17 cellular contexts compared by ENCODE assay signal in the genomic region with DNA sequence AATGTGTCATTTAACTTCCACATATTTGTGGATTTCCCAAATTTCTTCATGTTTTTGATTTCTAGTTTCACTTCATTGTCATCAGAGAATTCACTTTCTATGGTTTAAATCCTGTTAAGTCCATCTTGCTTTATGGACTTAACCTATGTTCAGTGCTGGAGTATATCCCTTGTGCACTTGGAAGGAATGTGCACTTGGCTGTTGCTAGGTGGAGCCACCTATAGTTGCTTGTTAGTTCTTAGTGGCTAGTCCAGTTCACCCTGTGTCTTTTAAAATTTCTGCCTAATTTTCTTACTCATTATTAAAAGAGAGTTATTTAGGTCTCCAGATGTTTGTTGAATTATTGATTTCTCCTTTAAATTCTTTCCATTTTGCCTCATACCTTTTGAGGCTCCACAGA.
"Had no signal": no experiment of that assay in that cellular context is flagged by ENCODE, and none has a peak within 500 bp of the region (broad histone marks: within the 10 kb centered on the region; RNA-seq: fewer than 3 reads in every experiment).

No MANE protein-coding gene starts in this region.

- DNase-seq: activated CD4-positive, alpha-beta memory T cell treated with anti-CD3 and anti-CD28 coated beads, Interleukin-2, amount 10 ng/mL, durations not matched to agents 7 days and 5 days; activated CD4-positive, alpha-beta T cell treated with anti-CD3 and anti-CD28 coated beads for 4 hours; activated naive CD4-positive, alpha-beta T cell treated with anti-CD3 and anti-CD28 coated beads, Interleukin-2, amount 10 ng/mL, durations not matched to agents 7 days and 5 days; activated T-cell treated with anti-CD3 and anti-CD28 coated beads, Interleukin-2, amount 50 U/mL, for 24 hours; dorsolateral prefrontal cortex; kidney; left lung; natural killer cell; posterior cingulate gyrus; stimulated activated CD4-positive, alpha-beta T cell treated with anti-CD3 and anti-CD28 coated beads, Interleukin-15, amount 100 ng/mL, for 24 hours; stimulated activated CD4-positive, alpha-beta T cell treated with anti-CD3 and anti-CD28 coated beads, Interleukin-4, amount 100 ng/mL, for 24 hours; stimulated activated naive CD4-positive, alpha-beta T cell; tibial artery had no signal

- ATAC-seq: left lung, natural killer cell had no signal

- H3K27ac ChIP-seq: dorsolateral prefrontal cortex, left lung, neutrophil, right atrium auricular region, skin epidermis, tibial artery had no signal

- H3K4me1 Mint-ChIP-seq: activated CD4-positive, alpha-beta memory T cell treated with anti-CD3 and anti-CD28 coated beads, Interleukin-2, amount 10 ng/mL, durations not matched to agents 7 days and 5 days; activated naive CD4-positive, alpha-beta T cell treated with anti-CD3 and anti-CD28 coated beads, Interleukin-2, amount 10 ng/mL, durations not matched to agents 7 days and 5 days; memory B cell; natural killer cell had no signal

- H3K4me3 Mint-ChIP-seq: activated CD4-positive, alpha-beta memory T cell treated with anti-CD3 and anti-CD28 coated beads, Interleukin-2, amount 10 ng/mL, durations not matched to agents 7 days and 5 days; activated naive CD4-positive, alpha-beta T cell treated with anti-CD3 and anti-CD28 coated beads, Interleukin-2, amount 10 ng/mL, durations not matched to agents 7 days and 5 days; activated T-cell treated with anti-CD3 and anti-CD28 coated beads, Interleukin-2, amount 50 U/mL, for 24 hours; memory B cell; natural killer cell had no signal

- H3K27me3 Mint-ChIP-seq: activated CD4-positive, alpha-beta memory T cell treated with anti-CD3 and anti-CD28 coated beads, Interleukin-2, amount 10 ng/mL, durations not matched to agents 7 days and 5 days; activated naive CD4-positive, alpha-beta T cell treated with anti-CD3 and anti-CD28 coated beads, Interleukin-2, amount 10 ng/mL, durations not matched to agents 7 days and 5 days; activated T-cell treated with anti-CD3 and anti-CD28 coated beads, Interleukin-2, amount 50 U/mL, for 24 hours; memory B cell had no signal

- H3K36me3 ChIP-seq: left lung, neutrophil, right atrium auricular region, tibial artery had no signal

- H3K9me3 ChIP-seq: left lung, neutrophil, right atrium auricular region, tibial artery had no signal

- H3K27ac Mint-ChIP-seq: activated CD4-positive, alpha-beta memory T cell treated with anti-CD3 and anti-CD28 coated beads, Interleukin-2, amount 10 ng/mL, durations not matched to agents 7 days and 5 days; activated naive CD4-positive, alpha-beta T cell treated with anti-CD3 and anti-CD28 coated beads, Interleukin-2, amount 10 ng/mL, durations not matched to agents 7 days and 5 days; activated T-cell treated with anti-CD3 and anti-CD28 coated beads, Interleukin-2, amount 50 U/mL, for 24 hours; memory B cell; natural killer cell had no signal

- H3K4me1 ChIP-seq: left lung, right atrium auricular region, tibial artery had no signal

- H3K27me3 ChIP-seq: dorsolateral prefrontal cortex, left lung, neutrophil, right atrium auricular region, tibial artery had no signal

- H3K4me3 ChIP-seq: dorsolateral prefrontal cortex, left lung, right atrium auricular region, skin epidermis, tibial artery had no signal

- H3K36me3 Mint-ChIP-seq: activated naive CD4-positive, alpha-beta T cell treated with anti-CD3 and anti-CD28 coated beads, Interleukin-2, amount 10 ng/mL, durations not matched to agents 7 days and 5 days; memory B cell had no signal
